ENCODE assay signal across 8 cellular contexts in genomic region chr20:47354388-47354709, GRCh38. TPM values are rescaled to one million over a fixed set of nuclear protein-coding genes. Genes with fewer than 3 reads are reported as not detected.
A peak's percentile ranks its signal among the peaks of the same experiment; 100 is the strongest.
DNase-seq lines count a peak whose midpoint lies in the region; ATAC-seq and TF ChIP-seq lines count a peak whose summit lies in the region.

No MANE protein-coding gene starts in this region.

- DNase-seq in IMR-90 (no peak), midbrain (lab: John Stamatoyannopoulos, UW) (peak; percentile 60), NCI-H69 (lab: John Stamatoyannopoulos, UW) (no peak)
- no peak for DNase-seq in central memory CD8-positive, alpha-beta T cell (ENCODE audit: low spot score in 2 of 2)

- BruUV-seq in IMR-90 (replicated peaks; lab: Mats Ljungman, UMichigan) = TSS peak; percentile 8

- peak overlapping the region; percentile 86 for H4K91ac ChIP-seq in IMR-90 (ENCODE audit: insufficient read depth, low read depth, low read length)

- H3K4me1 ChIP-seq in ACC112 (ENCODE audit: control insufficient read depth, insufficient read depth, low read length, unreplicated experiment) (peaks cover 97% of the 10 kb centered on the region), IMR-90 (ENCODE audit: control insufficient read depth, insufficient read depth, low read length) (peaks cover 70% of the 10 kb centered on the region)

- H2BK120ac ChIP-seq in IMR-90 (ENCODE audit: low read depth, low read length) = peak overlapping the region; percentile 99

- peak overlapping the region; percentile 100; the same call in 1 of the 2 replicates for H3K4ac ChIP-seq in IMR-90 (ENCODE audit: low read depth, low read length)

- H3K18ac ChIP-seq in IMR-90 (ENCODE audit: low read depth, low read length) = peak overlapping the region; percentile 98

- H3K27me3 Mint-ChIP-seq in central memory CD8-positive, alpha-beta T cell = no peaks in the 10 kb centered on the region

- H4K5ac ChIP-seq in IMR-90 (ENCODE audit: low read depth, low read length) = peak overlapping the region; percentile 98

- H2BK5ac ChIP-seq in IMR-90 (ENCODE audit: low read depth, low read length, poor library complexity, severe bottlenecking) = peak overlapping the region; percentile 97

- no peaks in the 10 kb centered on the region for H3K9me3 ChIP-seq in IMR-90 (ENCODE audit: control insufficient read depth, insufficient read depth, low read length)

- no peaks in the 10 kb centered on the region for H3K27me3 ChIP-seq in ACC112 (ENCODE audit: insufficient read depth, low read length)
- no peaks in the 10 kb centered on the region for H3K27me3 ChIP-seq in IMR-90 (ENCODE audit: control insufficient read depth, insufficient read depth, low read length)

- H3K9ac ChIP-seq in IMR-90 (ENCODE audit: low read depth, low read length) = peak overlapping the region; percentile 71

- dilution Hi-C loops in IMR-90 (cut with HindIII; ENCODE audit: low sequenced_read_pairs, unreplicated experiment) = no loop called here

- no peak overlapping the region for H2AK9ac ChIP-seq in IMR-90 (replicated peaks; ENCODE audit: low read depth, low read length, poor library complexity)

- peak overlapping the region; percentile 94 for H3K23ac ChIP-seq in IMR-90 (ENCODE audit: low read depth, low read length)

- H3K4me3 ChIP-seq in ACC112 (ENCODE audit: low read depth, low read length) (peak overlapping the region; percentile 73), IMR-90 (ENCODE audit: insufficient read depth, low read depth, low read length) (no peak overlapping the region)

- ATAC-seq in IMR-90 (ENCODE audit: low read depth) (no peak), GM21515 (IDR thresholded peaks at IDR 0.05; ENCODE audit: unreplicated experiment) (no peak), HG02973 (IDR thresholded peaks at IDR 0.05; ENCODE audit: unreplicated experiment) (no peak), HG02571 (IDR thresholded peaks at IDR 0.05; ENCODE audit: unreplicated experiment) (no peak)
- no peak for ATAC-seq in central memory CD8-positive, alpha-beta T cell (replicated peaks; ENCODE audit: extremely low read depth, poor library complexity, severe bottlenecking)

- peak overlapping the region; percentile 97 to 99 for H4K8ac ChIP-seq in IMR-90 (ENCODE audit: low read depth in 2 of 2, low read length in 2 of 2)

- peaks cover 41% of the 10 kb centered on the region for H3K4me1 Mint-ChIP-seq in central memory CD8-positive, alpha-beta T cell

- H3K4me3 Mint-ChIP-seq in central memory CD8-positive, alpha-beta T cell = peak overlapping the region; percentile 88

- peak overlapping the region; percentile 56 for H3K4me2 ChIP-seq in IMR-90 (ENCODE audit: low read depth, low read length)

- H2AFZ ChIP-seq in ACC112 (ENCODE audit: low read length, unreplicated experiment) = no peak overlapping the region
- H2AFZ ChIP-seq in IMR-90 (replicated peaks; ENCODE audit: low read length, poor library complexity) = no peak overlapping the region

- H4K20me1 ChIP-seq in IMR-90 (ENCODE audit: insufficient read depth, low read length) = no peaks in the 10 kb centered on the region

- peak overlapping the region; percentile 95 for H3K27ac Mint-ChIP-seq in central memory CD8-positive, alpha-beta T cell (ENCODE audit: low read depth)

- no peak for TF ChIP-seq RAD21 in IMR-90 (IDR thresholded peaks at IDR 0.05; ENCODE audit: low read length)

- H3K36me3 Mint-ChIP-seq in central memory CD8-positive, alpha-beta T cell (ENCODE audit: insufficient read depth) = peaks cover 16% of the 10 kb centered on the region

- H3K79me1 ChIP-seq in IMR-90 (ENCODE audit: low read depth in 1 of 2, low read length in 2 of 2) = peaks cover 32 to 68% of the 10 kb centered on the region in 2 experiments; a peak in 3 of 4 replicates

- CTCF ChIA-PET in IMR-90 (lab: Yijun Ruan, JAX) = interaction anchor here (1.0 to 1.2 kb wide), 3 partner anchors 27 to 81 kb away, joined by 6 read pairs; no protein-coding TSS in a partner anchor

- peak overlapping the region; percentile 94 for H3K56ac ChIP-seq in IMR-90 (ENCODE audit: extremely low read depth, insufficient read depth, low read length)

- H3K14ac ChIP-seq in IMR-90 (replicated peaks; ENCODE audit: low read depth, low read length) = peak overlapping the region; percentile 95

- peaks cover 11% of the 10 kb centered on the region for H3K9me1 ChIP-seq in IMR-90 (ENCODE audit: insufficient read depth, low read length)

- H2BK20ac ChIP-seq in IMR-90 (ENCODE audit: low read depth, low read length) = peak overlapping the region; percentile 87

- POLR2A ChIA-PET in IMR-90 (lab: Charles Lee; ENCODE audit: unreplicated experiment) = interaction anchor here (0.6 to 1.1 kb wide), 3 partner anchors 22 to 51 kb away, joined by 3 to 5 read pairs (median 3); no protein-coding TSS in a partner anchor

- no peaks in the 10 kb centered on the region for H3K36me3 ChIP-seq in ACC112 (ENCODE audit: insufficient read depth, low read length)
- no peaks in the 10 kb centered on the region for H3K36me3 ChIP-seq in IMR-90 (ENCODE audit: control insufficient read depth, insufficient read depth, low read length)

- peak overlapping the region; percentile 88 for H2AK5ac ChIP-seq in IMR-90 (ENCODE audit: low read depth, low read length)

- in situ Hi-C loops in IMR-90 (cut with MboI; ENCODE audit: low sequenced_read_pairs) = no loop called here

- TF ChIP-seq POLR2A in IMR-90 (IDR thresholded peaks at IDR 0.05; ENCODE audit: low read depth, low read length) = no peak

- intact Hi-C loops in IMR-90 (cut with micrococcal nuclease) = no loop called here

- WGBS in IMR-90 (ENCODE audit: extremely low coverage in 2 of 2, insufficient read length in 1 of 2), 2 experiments = 0% methylated on average over 1 of the region's 3 CpGs; no CpG with 5 or more reads in 1 of the 2 experiments

- peak overlapping the region; percentile 79 for H2BK15ac ChIP-seq in IMR-90 (ENCODE audit: low read depth, low read length)

- TF ChIP-seq CTCF in IMR-90 (conservative IDR thresholded peaks at IDR 0.05; ENCODE audit: low read depth, low read length) = no peak

- peaks cover 76% of the 10 kb centered on the region for H3K79me2 ChIP-seq in ACC112 (ENCODE audit: control insufficient read depth, insufficient read depth, low read length, unreplicated experiment)

- H3K27ac ChIP-seq in ACC112 (ENCODE audit: low read depth, low read length) = peak overlapping the region; percentile 95
- peak overlapping the region; percentile 98 for H3K27ac ChIP-seq in IMR-90 (ENCODE audit: insufficient read depth, low read length)

- no peaks in the 10 kb centered on the region for H3K9me3 Mint-ChIP-seq in central memory CD8-positive, alpha-beta T cell

TF ChIP-seq in IMR-90, 13 proteins besides CTCF, POLR2A, EP300 and RAD21:
- TF ChIP-seq CEBPB (IDR thresholded peaks at IDR 0.05; ENCODE audit: low read depth, low read length) = no peak

RNA-seq across cellular contexts. Expression of gene ZMYND8, which starts 2.1 kb away (rescaled TPM):
- 23.6 and 24.0 TPM in 2 replicates for total RNA-seq in IMR-90 (2012; rRNA removed)
- polyA plus RNA-seq in IMR-90 (2012; rRNA removed) = 28.2 and 28.3 TPM in 2 replicates
- polyA plus RNA-seq in IMR-90 (2012; cell fraction: cytosol; rRNA removed) = 12.6 and 14.1 TPM in 2 replicates
- 43.6 and 72.5 TPM in 2 replicates for polyA plus RNA-seq in IMR-90 (2012; cell fraction: nucleus; rRNA removed; ENCODE audit: low replicate concordance)
